21 cellular contexts compared by ENCODE assay signal in the genomic region with DNA sequence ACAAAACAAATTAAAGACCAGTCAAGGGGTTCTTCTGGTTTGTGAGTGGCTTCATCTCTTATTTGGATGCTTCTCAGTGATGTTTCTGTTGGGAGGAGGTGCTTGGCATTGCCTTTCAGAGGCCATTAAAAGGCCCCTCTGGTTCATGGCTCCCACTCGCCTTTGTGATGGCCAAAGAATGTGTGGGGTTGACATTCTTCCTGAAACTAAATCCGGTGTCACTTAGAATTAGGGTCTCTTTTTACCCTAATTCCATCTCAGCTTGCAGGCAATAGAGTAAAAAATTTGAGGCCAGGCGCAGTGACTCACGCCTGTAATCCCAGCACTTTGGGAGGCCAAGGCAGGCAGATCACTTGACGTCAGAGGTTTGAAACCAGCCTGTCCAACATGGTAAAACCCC.
A peak's percentile ranks its signal among the peaks of the same experiment; 100 is the strongest.
DNase-seq lines count a peak whose midpoint lies in the region; ATAC-seq and TF ChIP-seq lines count a peak whose summit lies in the region.
"Had no signal": no experiment of that assay in that cellular context is flagged by ENCODE, and none has a peak within 500 bp of the region (broad histone marks: within the 10 kb centered on the region; RNA-seq: fewer than 3 reads in every experiment).

No MANE protein-coding gene starts in this region.

- no peak overlapping the region for H3K4me3 Mint-ChIP-seq in GM23338
- H3K4me3 Mint-ChIP-seq in activated T-helper 17 cell treated with anti-CD3 and anti-CD28 coated beads, Interleukin-2, amount 50 U/mL, for 72 hours = no peak overlapping the region
- H3K4me3 Mint-ChIP-seq: CD14-positive monocyte, HFFc6, IgD-negative memory B cell had no signal

- no peaks in the 10 kb centered on the region for H3K9me2 ChIP-seq in GM23338 (ENCODE audit: insufficient read depth)

- H2BK5ac ChIP-seq in mesenchymal stem cell (ENCODE audit: low read depth, low read length, poor library complexity, severe bottlenecking) = no peak overlapping the region

- H2BK120ac ChIP-seq in mesenchymal stem cell (ENCODE audit: low read depth, low read length) = no peak overlapping the region

- DNase-seq in GM23338 (ENCODE audit: low spot score) (no peak), RWPE2 (ENCODE audit: low spot score) (no peak), mesenchymal stem cell (no peak), retina (peak; percentile 62), DMS153 treated with DMSO at 0.1 percent for 48 hours (lab: John Stamatoyannopoulos, UW; ENCODE audit: unreplicated experiment) (no peak), NCI-H2107 (lab: John Stamatoyannopoulos, UW) (no peak)
- DNase-seq in stimulated activated CD4-positive, alpha-beta T cell treated with anti-CD3 and anti-CD28 coated beads, Interleukin-4, amount 100 ng/mL, for 1 hour = no peak
- DNase-seq: 8988T, DND-41, HFFc6, Karpas-422, NCI-H1092 treated with DMSO at 0.1 percent for 48 hours, NCI-H146, NCI-H2081, NCI-H2227 treated with DMSO at 0.1 percent for 48 hours, NCI-H510A treated with DMSO at 0.1 percent for 48 hours, NCI-H82 had no signal

- H3K9me3 ChIP-seq in RWPE2 (ENCODE audit: severe bottlenecking) (no peaks in the 10 kb centered on the region), mesenchymal stem cell (ENCODE audit: control insufficient read depth, low read length) (no peaks in the 10 kb centered on the region)
- H3K9me3 ChIP-seq: SJCRH30 had no signal

- H3K9ac ChIP-seq in mesenchymal stem cell (ENCODE audit: low read length) = no peak overlapping the region

- no peak overlapping the region for H3K14ac ChIP-seq in mesenchymal stem cell (ENCODE audit: low read length in 2 of 2)

- H3K36me3 ChIP-seq in GM23338 (ENCODE audit: insufficient read depth) (peaks cover 3% of the 10 kb centered on the region; the same call in 1 of the 2 replicates), RWPE2 (ENCODE audit: low read depth) (no peaks in the 10 kb centered on the region), mesenchymal stem cell (ENCODE audit: control insufficient read depth in 1 of 2, insufficient read depth in 2 of 2, low read depth in 1 of 2, low read length in 2 of 2) (no peaks in the 10 kb centered on the region)
- H3K36me3 ChIP-seq: SJCRH30 had no signal

- H3K79me1 ChIP-seq in mesenchymal stem cell (replicated peaks; ENCODE audit: low read length, poor library complexity, severe bottlenecking) = no peaks in the 10 kb centered on the region

- H3K4ac ChIP-seq in mesenchymal stem cell (ENCODE audit: low read depth in 1 of 2, low read length in 2 of 2) = no peak overlapping the region

- H3F3A ChIP-seq in GM23338 (replicated peaks; ENCODE audit: low read depth) = no peaks in the 10 kb centered on the region

- H3K27ac Mint-ChIP-seq in GM23338 = no peak overlapping the region
- no peak overlapping the region for H3K27ac Mint-ChIP-seq in activated T-helper 17 cell treated with anti-CD3 and anti-CD28 coated beads, Interleukin-2, amount 50 U/mL, for 72 hours
- H3K27ac Mint-ChIP-seq: CD14-positive monocyte, HFFc6, IgD-negative memory B cell had no signal

- WGBS in mesenchymal stem cell = 69% methylated on average over 5 of the region's 5 CpGs

- H3K4me1 ChIP-seq in GM23338 (ENCODE audit: insufficient read depth) (peaks cover 16% of the 10 kb centered on the region), RWPE2 (ENCODE audit: insufficient read depth, poor library complexity, severe bottlenecking) (peaks cover 11% of the 10 kb centered on the region), mesenchymal stem cell (ENCODE audit: control insufficient read depth, insufficient read depth, low read depth, low read length) (peaks cover 5% of the 10 kb centered on the region)

- peaks cover 25% of the 10 kb centered on the region for H3K4me1 Mint-ChIP-seq in GM23338
- no peaks in the 10 kb centered on the region for H3K4me1 Mint-ChIP-seq in activated T-helper 17 cell treated with anti-CD3 and anti-CD28 coated beads, Interleukin-2, amount 50 U/mL, for 72 hours
- H3K4me1 Mint-ChIP-seq: CD14-positive monocyte, IgD-negative memory B cell had no signal

- no peak overlapping the region for H2BK12ac ChIP-seq in mesenchymal stem cell (ENCODE audit: low read length in 2 of 2)

- H3K27ac ChIP-seq in GM23338 (ENCODE audit: low read depth) (peak overlapping the region; percentile 6; the same call in 1 of the 2 replicates), RWPE2 (ENCODE audit: poor library complexity, severe bottlenecking) (peak overlapping the region; percentile 97), mesenchymal stem cell (ENCODE audit: low read length, poor library complexity, severe bottlenecking) (no peak overlapping the region)
- H3K27ac ChIP-seq: SJCRH30 had no signal

- H2AFZ ChIP-seq in GM23338 = no peak overlapping the region
- no peak overlapping the region for H2AFZ ChIP-seq in mesenchymal stem cell (ENCODE audit: low read depth, low read length)

- TF ChIP-seq CTCF in GM23338 (conservative IDR thresholded peaks at IDR 0.05; ENCODE audit: low read depth in 2 of 2) = no peak
- no peak for TF ChIP-seq CTCF in RWPE2 (IDR thresholded peaks at IDR 0.05; ENCODE audit: poor library complexity, severe bottlenecking)

- no peak overlapping the region for H4K91ac ChIP-seq in mesenchymal stem cell (ENCODE audit: low read length)

- ATAC-seq in GM23338 (no peak), RWPE2 (ENCODE audit: low read depth) (no peak)
- no peak for ATAC-seq in activated T-helper 17 cell treated with anti-CD3 and anti-CD28 coated beads, Interleukin-2, amount 50 U/mL, for 72 hours (replicated peaks)

- H3K9me3 Mint-ChIP-seq in GM23338 = peaks cover 18% of the 10 kb centered on the region
- H3K9me3 Mint-ChIP-seq in activated T-helper 17 cell treated with anti-CD3 and anti-CD28 coated beads, Interleukin-2, amount 50 U/mL, for 72 hours = peaks cover under 1% of the 10 kb centered on the region

- H3K18ac ChIP-seq in mesenchymal stem cell (ENCODE audit: low read depth in 1 of 2, low read length in 2 of 2) = no peak overlapping the region

- no peak overlapping the region for H4K8ac ChIP-seq in mesenchymal stem cell (ENCODE audit: low read length)

- H3K23ac ChIP-seq in mesenchymal stem cell (ENCODE audit: low read length in 2 of 2) = no peak overlapping the region

- no peak overlapping the region for H3K4me3 ChIP-seq in GM23338
- no peak overlapping the region for H3K4me3 ChIP-seq in RWPE2 (ENCODE audit: severe bottlenecking)
- H3K4me3 ChIP-seq in mesenchymal stem cell (ENCODE audit: insufficient read depth in 1 of 2, low read depth in 1 of 2, low read length in 2 of 2) = no peak overlapping the region
- H3K4me3 ChIP-seq: SJCRH30 had no signal

- peaks cover 24% of the 10 kb centered on the region for H3K79me2 ChIP-seq in GM23338 (replicated peaks; ENCODE audit: insufficient read depth)

- H3K27me3 ChIP-seq in GM23338 (ENCODE audit: insufficient read depth) = no peaks in the 10 kb centered on the region
- no peaks in the 10 kb centered on the region for H3K27me3 ChIP-seq in RWPE2 (ENCODE audit: insufficient read depth, poor library complexity, severe bottlenecking)
- no peaks in the 10 kb centered on the region for H3K27me3 ChIP-seq in mesenchymal stem cell (ENCODE audit: control insufficient read depth in 1 of 2, insufficient read depth in 1 of 2, low read length in 2 of 2)
- H3K27me3 ChIP-seq: SJCRH30 had no signal

- peak overlapping the region; percentile 88 for H2AK5ac ChIP-seq in mesenchymal stem cell (ENCODE audit: low read length, severe bottlenecking)

- 0 out of 2 replicates have a peak, but pooled peaks cover 3% of the 10 kb centered on the region for H4K20me1 ChIP-seq in GM23338 (replicated peaks; ENCODE audit: insufficient read depth)

- H3K27me3 Mint-ChIP-seq in GM23338 (ENCODE audit: insufficient read depth, low read depth, poor library complexity) = peaks cover 1% of the 10 kb centered on the region
- peaks cover 2% of the 10 kb centered on the region for H3K27me3 Mint-ChIP-seq in activated T-helper 17 cell treated with anti-CD3 and anti-CD28 coated beads, Interleukin-2, amount 50 U/mL, for 72 hours
- H3K27me3 Mint-ChIP-seq: IgD-negative memory B cell had no signal

- H2BK15ac ChIP-seq in mesenchymal stem cell (ENCODE audit: low read depth, poor library complexity, severe bottlenecking) = no peak overlapping the region

- peaks cover 15% of the 10 kb centered on the region for H3K36me3 Mint-ChIP-seq in GM23338 (ENCODE audit: low read depth)
- H3K36me3 Mint-ChIP-seq in activated T-helper 17 cell treated with anti-CD3 and anti-CD28 coated beads, Interleukin-2, amount 50 U/mL, for 72 hours (ENCODE audit: low read depth) = no peaks in the 10 kb centered on the region
- H3K36me3 Mint-ChIP-seq: CD14-positive monocyte had no signal

- H3K4me2 ChIP-seq in GM23338 (no peak overlapping the region), mesenchymal stem cell (ENCODE audit: low read length, poor library complexity, severe bottlenecking) (no peak overlapping the region)

TF ChIP-seq in GM23338, 12 proteins besides CTCF, POLR2A, EP300 and RAD21:
- TF ChIP-seq, protein P1, sequence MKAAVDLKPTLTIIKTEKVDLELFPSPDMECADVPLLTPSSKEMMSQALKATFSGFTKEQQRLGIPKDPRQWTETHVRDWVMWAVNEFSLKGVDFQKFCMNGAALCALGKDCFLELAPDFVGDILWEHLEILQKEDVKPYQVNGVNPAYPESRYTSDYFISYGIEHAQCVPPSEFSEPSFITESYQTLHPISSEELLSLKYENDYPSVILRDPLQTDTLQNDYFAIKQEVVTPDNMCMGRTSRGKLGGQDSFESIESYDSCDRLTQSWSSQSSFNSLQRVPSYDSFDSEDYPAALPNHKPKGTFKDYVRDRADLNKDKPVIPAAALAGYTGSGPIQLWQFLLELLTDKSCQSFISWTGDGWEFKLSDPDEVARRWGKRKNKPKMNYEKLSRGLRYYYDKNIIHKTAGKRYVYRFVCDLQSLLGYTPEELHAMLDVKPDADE (IDR thresholded peaks at IDR 0.05) = no peak
- TF ChIP-seq EZH2phosphoT487 (IDR thresholded peaks at IDR 0.05; ENCODE audit: unreplicated experiment) = no peak
